24 cellular contexts compared by ENCODE assay signal in the genomic region with DNA sequence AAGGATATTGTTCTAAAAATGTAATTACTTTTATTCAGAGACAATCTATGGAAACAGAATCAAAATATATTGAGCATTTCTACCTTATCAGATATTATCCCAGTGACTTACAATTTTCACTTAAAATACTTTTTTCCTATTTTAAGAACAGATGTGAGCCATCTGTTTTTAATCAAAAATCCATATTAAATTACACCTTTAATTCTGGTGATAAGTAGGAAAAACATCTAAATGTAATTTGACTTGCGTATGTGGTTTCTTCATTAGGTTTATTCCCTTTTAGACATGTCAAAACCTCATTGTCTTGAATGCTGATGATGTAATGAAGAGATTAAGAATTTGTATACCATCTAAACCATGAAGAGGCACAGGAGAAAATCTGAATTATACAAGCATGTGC.
"Had no signal": no experiment of that assay in that cellular context is flagged by ENCODE, and none has a peak within 500 bp of the region (broad histone marks: within the 10 kb centered on the region; RNA-seq: fewer than 3 reads in every experiment).

No MANE protein-coding gene starts in this region.

- H3K9ac ChIP-seq: neural progenitor cell had no signal

- H3K36me3 ChIP-seq: neural progenitor cell, pancreas, prostate gland, right lobe of liver, sigmoid colon, stomach, thoracic aorta, thyroid gland, tibial nerve, upper lobe of left lung, vagina had no signal

- H3K27me3 ChIP-seq: neural progenitor cell, pancreas, right lobe of liver, sigmoid colon, stomach, thyroid gland, tibial nerve, upper lobe of left lung, vagina had no signal

- H2AFZ ChIP-seq: neural progenitor cell had no signal

- ATAC-seq: naive thymus-derived CD4-positive, alpha-beta T cell; natural killer cell; pancreas; right cardiac atrium; right lobe of liver; stimulated activated effector memory CD8-positive, alpha-beta T cell treated with anti-CD3 and anti-CD28 coated beads, Interleukin-12 subunit alpha, Interleukin-12 subunit beta, amount 100 ng/mL, for 72 hours; stimulated activated naive B cell treated with anti-CD40 and anti-IgM and Interleukin-4, amounts not matched to agents 10 μg/mL and 1 μg/mL and 100 μg/mL, for 72 hours had no signal

- DNase-seq: naive thymus-derived CD4-positive, alpha-beta T cell; natural killer cell; occipital lobe; pancreas; right cardiac atrium; right lobe of liver; sigmoid colon; small intestine; stimulated activated CD4-positive, alpha-beta T cell treated with anti-CD3 and anti-CD28 coated beads, Interleukin-1b, Interleukin-23, amount 100 ng/mL, for 48 hours; stimulated activated CD4-positive, alpha-beta T cell treated with anti-CD3 and anti-CD28 coated beads, Interleukin-2, amount 100 ng/mL, for 48 hours; stimulated activated CD4-positive, alpha-beta T cell treated with anti-CD3 and anti-CD28 coated beads, Interleukin-4, amount 100 ng/mL, for 24 hours; stimulated activated naive B cell treated with anti-CD40 and anti-IgM and Interleukin-4, amounts not matched to agents 10 μg/mL and 1 μg/mL and 100 μg/mL, for 72 hours; stimulated activated naive CD4-positive, alpha-beta T cell treated with Interleukin-2 at 50 U/mL for 16 hours; stomach; thyroid gland; trophoblast cell; upper lobe of left lung had no signal

- H3K9me3 ChIP-seq: pancreas, prostate gland, right lobe of liver, sigmoid colon, stomach, thoracic aorta, thyroid gland, tibial nerve, upper lobe of left lung, vagina had no signal

- H3K4me1 ChIP-seq: neural progenitor cell, pancreas, prostate gland, right lobe of liver, stomach, thyroid gland, tibial nerve, upper lobe of left lung, vagina had no signal

- H3K4me2 ChIP-seq: neural progenitor cell had no signal

- FAIRE-seq: pancreas, small intestine, urothelium cell line had no signal

- H3K4me3 ChIP-seq: neural progenitor cell, pancreas, prostate gland, right lobe of liver, sigmoid colon, stomach, thoracic aorta, thyroid gland, tibial nerve, upper lobe of left lung, vagina had no signal

- H3K27ac ChIP-seq: neural progenitor cell, pancreas, prostate gland, right lobe of liver, sigmoid colon, stomach, thoracic aorta, thyroid gland, tibial nerve, upper lobe of left lung, vagina had no signal
